Comparison of ENCODE assay signal across 12 cellular contexts in the genomic region with DNA sequence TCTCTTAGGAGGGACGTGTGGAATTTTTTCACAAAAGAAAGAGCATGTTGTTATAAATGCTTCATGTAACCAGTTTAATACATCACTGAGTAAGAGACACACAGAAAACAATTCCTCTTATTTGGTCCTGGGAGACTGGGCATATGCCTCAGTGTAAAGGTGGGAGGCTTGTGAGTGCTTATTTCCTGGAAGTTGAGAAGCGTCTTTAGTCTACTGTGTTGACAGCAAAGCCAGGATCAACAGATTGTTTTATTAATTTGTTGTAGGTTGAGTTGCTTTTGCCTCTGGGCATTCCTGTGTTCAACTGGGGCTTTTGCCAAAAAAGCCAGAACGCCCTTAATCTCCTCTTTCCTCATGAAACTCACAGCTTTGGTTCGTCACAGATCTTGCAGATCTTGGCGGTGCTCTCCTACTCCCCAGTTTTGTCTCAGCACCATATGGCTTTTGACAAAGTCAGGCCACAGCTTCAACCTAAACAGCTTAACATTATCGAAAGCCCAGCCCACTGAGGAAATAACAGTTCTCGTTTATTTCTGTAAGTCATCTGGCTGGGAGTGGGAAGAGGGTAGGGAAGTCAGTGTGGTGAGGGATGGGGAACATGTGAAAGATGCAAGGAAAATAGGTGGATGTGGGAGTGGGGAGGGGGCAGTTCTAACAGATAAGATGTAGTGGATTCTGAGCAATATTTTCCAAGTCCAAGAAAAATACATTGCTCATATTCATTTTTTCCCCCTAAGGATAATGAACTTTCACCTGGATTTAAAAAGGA.
A peak's percentile ranks its signal among the peaks of the same experiment; 100 is the strongest.
DNase-seq lines count a peak whose midpoint lies in the region; ATAC-seq and TF ChIP-seq lines count a peak whose summit lies in the region.
"Had no signal": no experiment of that assay in that cellular context is flagged by ENCODE, and none has a peak within 500 bp of the region (broad histone marks: within the 10 kb centered on the region; RNA-seq: fewer than 3 reads in every experiment).

No MANE protein-coding gene starts in this region.

- no peak overlapping the region for H2BK120ac ChIP-seq in mesendoderm (ENCODE audit: low read depth, low read length)

- H3K27ac ChIP-seq in mesendoderm (ENCODE audit: low read depth, low read length), result no peak overlapping the region
- no peak overlapping the region for H3K27ac ChIP-seq in RWPE1

- H3K4me3 ChIP-seq in epithelial cell of esophagus (ENCODE audit: low read length), result no peak overlapping the region
- no peak overlapping the region for H3K4me3 ChIP-seq in mesendoderm (ENCODE audit: low read length)

- no peak overlapping the region for H3K23ac ChIP-seq in mesendoderm (ENCODE audit: low read length)

- no peak overlapping the region for H4K8ac ChIP-seq in mesendoderm (ENCODE audit: low read depth, low read length)

- no peak for ATAC-seq in GM19035 (IDR thresholded peaks at IDR 0.05; ENCODE audit: unreplicated experiment)
- ATAC-seq: effector memory CD8-positive, alpha-beta T cell had no signal

- no peak overlapping the region for H2AK5ac ChIP-seq in mesendoderm (ENCODE audit: low read length)

- DNase-seq in AG09319 (ENCODE audit: extremely low read depth, low read depth), result peak; percentile 56
- DNase-seq in NCI-H226, result peak; percentile 75
- peak; percentile 41 for DNase-seq in epithelial cell of esophagus (ENCODE audit: low read depth)
- DNase-seq in mesendoderm, result peak; percentile 53
- DNase-seq in RWPE1 (ENCODE audit: low spot score), result no peak
- DNase-seq in activated gamma-delta T cell (lab: John Stamatoyannopoulos, UW), result no peak
- no peak for DNase-seq in NCI-H1092 treated with DMSO at 0.1 percent for 48 hours (lab: John Stamatoyannopoulos, UW)
- DNase-seq: activated B cell treated with CpG ODN at 0.5 μM for 24 hours; activated gamma-delta T cell treated with Interleukin-2 at 50 U/mL for 16 hours; effector memory CD8-positive, alpha-beta T cell; RPMI8226 had no signal

- POLR2A ChIA-PET in RWPE1 (lab: Yijun Ruan, JAX; ENCODE audit: low non-redundant PET), result no interaction called here

- H3K27me3 ChIP-seq in mesendoderm (ENCODE audit: insufficient read depth, low read length, poor library complexity), result no peaks in the 10 kb centered on the region

- no peak overlapping the region for H3K4ac ChIP-seq in mesendoderm (ENCODE audit: low read depth, low read length)

- TF ChIP-seq CTCF in AG09319 (IDR thresholded peaks at IDR 0.05; ENCODE audit: low read depth, low read length), result no peak
- no peak for TF ChIP-seq CTCF in epithelial cell of esophagus (IDR thresholded peaks at IDR 0.05; ENCODE audit: insufficient read depth, low read depth, low read length, missing control alignments)
- no peak for TF ChIP-seq CTCF in RWPE1 (conservative IDR thresholded peaks at IDR 0.05; ENCODE audit: low read depth)

- whole genome bisulfite sequencing in mesendoderm (ENCODE audit: extremely low coverage, insufficient coverage, low lambda C conversion rate), result no CpG with 5 or more reads among the region's 7 CpGs

- H2BK15ac ChIP-seq in mesendoderm (replicated peaks; ENCODE audit: low read depth), result no peak overlapping the region

- H3K9ac ChIP-seq in mesendoderm (ENCODE audit: low read length), result no peak overlapping the region

- no peaks in the 10 kb centered on the region for H3K36me3 ChIP-seq in mesendoderm (ENCODE audit: control insufficient read depth, insufficient read depth, low read length)

- CTCF ChIA-PET in RWPE1 (lab: Yijun Ruan, JAX), result interaction anchor here (0.5 to 0.6 kb wide), 2 partner anchors 83 to 101 kb away, joined by 3 read pairs; no protein-coding TSS in a partner anchor

- no peak overlapping the region for H3K18ac ChIP-seq in mesendoderm (ENCODE audit: low read length)

- H4K5ac ChIP-seq in mesendoderm (ENCODE audit: low read length), result no peak overlapping the region

- H3K79me1 ChIP-seq in mesendoderm (ENCODE audit: low read length), result no peaks in the 10 kb centered on the region

- H2BK5ac ChIP-seq in mesendoderm (ENCODE audit: low read length), result no peak overlapping the region

- H3K56ac ChIP-seq in mesendoderm (ENCODE audit: low read length), result no peak overlapping the region

- H3K4me2 ChIP-seq in mesendoderm (ENCODE audit: low read length), result no peak overlapping the region

- no peaks in the 10 kb centered on the region for H3K4me1 ChIP-seq in mesendoderm (ENCODE audit: control insufficient read depth, low read depth, low read length)

- H3K79me2 ChIP-seq in mesendoderm (ENCODE audit: control insufficient read depth, insufficient read depth, low read length), result no peaks in the 10 kb centered on the region

Comparison
In these comparisons a context has a peak if more than half of its experiments do, and no peak if none do; other contexts are left out.
1. DNase-seq: peak in AG09319 (single experiment), NCI-H226 (single experiment), epithelial cell of esophagus (single experiment) and mesendoderm (single experiment); none in RWPE1 (single experiment), activated gamma-delta T cell (single experiment) and NCI-H1092 treated with DMSO at 0.1 percent for 48 hours (single experiment).